In the genomic region with DNA sequence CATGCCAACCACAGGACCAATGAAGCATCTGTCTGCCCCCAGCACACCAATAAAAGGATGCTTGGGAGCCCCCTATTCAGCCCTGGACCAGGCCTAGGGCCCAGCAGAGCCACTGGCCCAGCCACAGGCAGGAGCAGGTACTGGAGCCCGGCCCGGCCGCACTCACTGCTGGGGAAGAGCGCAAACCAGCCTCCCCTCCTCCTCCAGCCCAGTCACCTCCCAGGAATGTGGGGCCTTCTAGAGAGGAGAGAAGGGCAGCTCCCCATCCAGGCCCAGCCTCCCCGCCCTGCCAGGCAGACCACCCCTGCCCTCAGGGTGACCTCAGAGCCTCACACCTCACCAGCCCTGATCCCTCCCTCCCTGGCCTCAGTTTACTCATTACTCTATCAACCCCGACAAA, we compare ENCODE assay signal across 13 cellular contexts. TPM values are rescaled to one million over a fixed set of nuclear protein-coding genes. Genes with fewer than 3 reads are reported as not detected.
DNase-seq lines count a peak whose midpoint lies in the region; ATAC-seq, FAIRE-seq and TF ChIP-seq lines count a peak whose summit lies in the region.
"Had no signal": no experiment of that assay in that cellular context is flagged by ENCODE, and none has a peak within 500 bp of the region (broad histone marks: within the 10 kb centered on the region; RNA-seq: fewer than 3 reads in every experiment).

No MANE protein-coding gene starts in this region.

- H3K27me3 Mint-ChIP-seq in stimulated activated naive CD8-positive, alpha-beta T cell treated with anti-CD3 and anti-CD28 coated beads, Interleukin-15, amount 100 ng/mL, for 72 hours, result no peaks in the 10 kb centered on the region
- H3K27me3 Mint-ChIP-seq: effector memory CD8-positive, alpha-beta T cell had no signal

- no peaks in the 10 kb centered on the region for H3K27me3 ChIP-seq in left lung

- CTCF ChIA-PET in AG04449 (lab: Yijun Ruan, JAX), result interaction anchor here (0.6 to 2.8 kb wide), 3 partner anchors 10 to 72 kb away, joined by 3 to 8 read pairs (median 6); no protein-coding TSS in a partner anchor

- H3K4me1 ChIP-seq in left lung, result peaks cover 0 to 10% of the 10 kb centered on the region in 2 donors

- TF ChIP-seq CTCF in AG04449 (IDR thresholded peaks at IDR 0.05; ENCODE audit: insufficient read depth, low read length, missing control alignments), result no peak
- no peak for TF ChIP-seq CTCF in left lung (IDR thresholded peaks at IDR 0.05)

- no peaks in the 10 kb centered on the region for H3K9me3 Mint-ChIP-seq in stimulated activated naive CD8-positive, alpha-beta T cell treated with anti-CD3 and anti-CD28 coated beads, Interleukin-15, amount 100 ng/mL, for 72 hours
- H3K9me3 Mint-ChIP-seq: effector memory CD8-positive, alpha-beta T cell; natural killer cell had no signal

- no peaks in the 10 kb centered on the region for H3K36me3 ChIP-seq in left lung

- ATAC-seq in left lung (peak; percentile 81), GM21576 (IDR thresholded peaks at IDR 0.05; ENCODE audit: unreplicated experiment) (no peak)
- no peak for ATAC-seq in stimulated activated naive CD8-positive, alpha-beta T cell treated with anti-CD3 and anti-CD28 coated beads, Interleukin-15, amount 100 ng/mL, for 72 hours
- ATAC-seq: effector memory CD8-positive, alpha-beta T cell; natural killer cell had no signal

- H3K27ac ChIP-seq in left lung, result no peak overlapping the region

- no peak overlapping the region for H3K4me3 ChIP-seq in AG04449 (ENCODE audit: low read depth, low read length)
- H3K4me3 ChIP-seq in left lung, result no peak overlapping the region

- H3K27ac Mint-ChIP-seq in stimulated activated naive CD8-positive, alpha-beta T cell treated with anti-CD3 and anti-CD28 coated beads, Interleukin-15, amount 100 ng/mL, for 72 hours, result peak overlapping the region in 1 of 2 donors; percentile 89
- H3K27ac Mint-ChIP-seq: B cell; effector memory CD8-positive, alpha-beta T cell; natural killer cell had no signal

- H3K4me3 Mint-ChIP-seq in stimulated activated naive CD8-positive, alpha-beta T cell treated with anti-CD3 and anti-CD28 coated beads, Interleukin-15, amount 100 ng/mL, for 72 hours, result no peak overlapping the region
- H3K4me3 Mint-ChIP-seq: B cell; effector memory CD8-positive, alpha-beta T cell; natural killer cell had no signal

- POLR2A ChIA-PET in AG04449 (lab: Yijun Ruan, JAX), result interaction anchor here (1.3 kb wide), 2 partner anchors 37 to 67 kb away, joined by 4 read pairs; no protein-coding TSS in a partner anchor

- no peaks in the 10 kb centered on the region for H3K9me3 ChIP-seq in left lung

- peak; percentile 76 for FAIRE-seq in HTR-8/SVneo (lab: Jason Lieb, UNC)

- H3K4me1 Mint-ChIP-seq in stimulated activated naive CD8-positive, alpha-beta T cell treated with anti-CD3 and anti-CD28 coated beads, Interleukin-15, amount 100 ng/mL, for 72 hours, result peaks cover 15% of the 10 kb centered on the region
- H3K4me1 Mint-ChIP-seq: natural killer cell had no signal

- DNase-seq in AG04449 (ENCODE audit: low read depth, low spot score) (peak; percentile 41), HTR-8/SVneo (ENCODE audit: insufficient read length, low spot score) (peak; percentile 87), dedifferentiated amniotic fluid mesenchymal stem cell (ENCODE audit: extremely low spot score) (peak; percentile 74), left lung (no peak), NCI-H774 (lab: John Stamatoyannopoulos, UW) (no peak), putamen (ENCODE audit: low spot score) (no peak)
- no peak for DNase-seq in stimulated activated naive CD8-positive, alpha-beta T cell treated with anti-CD3 and anti-CD28 coated beads, Interleukin-15, amount 100 ng/mL, for 72 hours
- DNase-seq: activated T-cell treated with anti-CD3 and anti-CD28 coated beads, Interleukin-2, amount 50 U/mL, for 1 hour; effector memory CD8-positive, alpha-beta T cell; natural killer cell; NCI-H1092 treated with DMSO at 0.1 percent for 48 hours had no signal

- intact Hi-C loops in left lung (cut with DNase I), result no loop called here

RNA-seq across cellular contexts. Expression of a gene that starts 56.2 kb away (rescaled TPM):
- 10 to 100 TPM; 45.4 to 52.5 TPM for total RNA-seq in left lung

RNA-seq across cellular contexts. Expression of a gene that starts 56.7 kb away (rescaled TPM):
- total RNA-seq in left lung, result 10 to 100 TPM; 69.1 to 78.7 TPM

Comparison
In these comparisons a context has a peak if more than half of its experiments do, and no peak if none do; other contexts are left out.
1. DNase-seq: peak in AG04449 (single experiment), HTR-8/SVneo (single experiment) and dedifferentiated amniotic fluid mesenchymal stem cell (single experiment); none in left lung (0 of 2), stimulated activated naive CD8-positive, alpha-beta T cell treated with anti-CD3 and anti-CD28 coated beads, Interleukin-15, amount 100 ng/mL, for 72 hours (0 of 2), NCI-H774 (single experiment) and putamen (single experiment).